1 cellular context compared by ENCODE assay signal in the genomic region with DNA sequence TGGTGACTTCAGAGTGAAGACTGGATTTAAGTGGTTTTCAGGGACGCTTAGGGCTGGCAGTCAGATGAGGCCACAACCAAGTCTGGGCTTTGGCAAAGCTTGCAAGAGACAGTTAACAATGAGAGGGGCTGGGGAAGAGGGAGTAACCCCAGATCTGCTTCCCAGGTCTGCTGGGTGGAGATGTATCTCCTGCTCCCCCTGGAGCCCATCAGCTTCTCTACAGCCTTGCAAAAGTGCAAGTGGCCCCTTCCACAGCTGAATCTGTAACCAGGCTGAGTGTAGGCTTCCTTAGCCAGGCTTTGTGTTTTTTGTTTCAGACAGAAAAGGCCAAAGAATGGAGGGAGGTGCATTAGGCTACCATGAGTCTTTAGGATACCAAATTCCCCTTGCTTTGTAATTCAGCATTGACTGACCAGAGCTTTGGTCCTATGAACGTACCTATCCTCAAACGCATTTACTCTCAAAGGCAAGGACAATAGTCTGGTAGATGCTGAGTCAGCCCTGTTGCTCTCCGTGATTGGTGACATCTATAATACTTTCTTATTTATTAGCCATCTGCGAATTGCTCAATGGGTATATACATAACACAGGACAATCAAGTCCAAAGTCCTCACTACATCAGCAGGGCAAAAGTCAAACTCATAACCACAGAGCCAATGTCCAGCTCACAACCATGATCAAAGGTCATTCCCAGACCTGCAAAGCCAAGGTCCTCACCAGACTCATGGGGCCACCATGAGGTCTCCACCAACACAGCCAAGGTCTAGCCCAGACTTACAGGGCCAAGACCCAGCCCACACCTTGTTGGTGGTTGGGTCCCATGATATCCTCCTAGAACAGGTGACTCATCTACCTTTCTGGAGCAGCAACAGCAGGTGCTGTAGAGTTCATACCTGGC.
TF ChIP-seq lines count a peak whose summit lies in the region.

No MANE protein-coding gene starts in this region.

TF ChIP-seq in K562, 482 proteins besides CTCF, POLR2A, EP300 and RAD21:
- TF ChIP-seq, protein P1, sequence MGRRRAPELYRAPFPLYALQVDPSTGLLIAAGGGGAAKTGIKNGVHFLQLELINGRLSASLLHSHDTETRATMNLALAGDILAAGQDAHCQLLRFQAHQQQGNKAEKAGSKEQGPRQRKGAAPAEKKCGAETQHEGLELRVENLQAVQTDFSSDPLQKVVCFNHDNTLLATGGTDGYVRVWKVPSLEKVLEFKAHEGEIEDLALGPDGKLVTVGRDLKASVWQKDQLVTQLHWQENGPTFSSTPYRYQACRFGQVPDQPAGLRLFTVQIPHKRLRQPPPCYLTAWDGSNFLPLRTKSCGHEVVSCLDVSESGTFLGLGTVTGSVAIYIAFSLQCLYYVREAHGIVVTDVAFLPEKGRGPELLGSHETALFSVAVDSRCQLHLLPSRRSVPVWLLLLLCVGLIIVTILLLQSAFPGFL (CRISPR knock-in tag; IDR thresholded peaks at IDR 0.05), result no peak
- TF ChIP-seq MAFG (tag; conservative IDR thresholded peaks at IDR 0.05) (peak; percentile 81), SMC3 (conservative IDR thresholded peaks at IDR 0.05; ENCODE audit: insufficient read depth, low read depth, low read length) (peak; percentile 72), MAFK (IDR thresholded peaks at IDR 0.05; ENCODE audit: low read length) (0 out of 2 replicates have a peak, but pooled peaks have one; percentile 32), ATF1 (CRISPR knock-in tag; IDR thresholded peaks at IDR 0.05) (no peak), ATF1 (tag; IDR thresholded peaks at IDR 0.05) (no peak), ZNF316 (IDR thresholded peaks at IDR 0.05) (peak; percentile 90), DIDO1 (tag; IDR thresholded peaks at IDR 0.05; ENCODE audit: low read depth) (no peak), C11orf30 (IDR thresholded peaks at IDR 0.05; ENCODE audit: low read depth) (peak; percentile 89), MAFF (IDR thresholded peaks at IDR 0.05; ENCODE audit: low read length) (peak; percentile 53; the same call in 1 of the 2 replicates), STAG1 (CRISPR knock-in tag; IDR thresholded peaks at IDR 0.05; ENCODE audit: borderline replicate concordance) (peak; percentile 43; the same call in 1 of the 2 replicates), MAZ (CRISPR knock-in tag; conservative IDR thresholded peaks at IDR 0.05 in 1 of 2, IDR thresholded peaks at IDR 0.05 in 1 of 2) (0 out of 4 replicates have a peak, but pooled peaks of 1 of the 2 experiments have one; percentile 38), KLF16 (IDR thresholded peaks at IDR 0.05) (0 out of 2 replicates have a peak, but pooled peaks have one; percentile 14)
- TF ChIP-seq, protein P2, sequence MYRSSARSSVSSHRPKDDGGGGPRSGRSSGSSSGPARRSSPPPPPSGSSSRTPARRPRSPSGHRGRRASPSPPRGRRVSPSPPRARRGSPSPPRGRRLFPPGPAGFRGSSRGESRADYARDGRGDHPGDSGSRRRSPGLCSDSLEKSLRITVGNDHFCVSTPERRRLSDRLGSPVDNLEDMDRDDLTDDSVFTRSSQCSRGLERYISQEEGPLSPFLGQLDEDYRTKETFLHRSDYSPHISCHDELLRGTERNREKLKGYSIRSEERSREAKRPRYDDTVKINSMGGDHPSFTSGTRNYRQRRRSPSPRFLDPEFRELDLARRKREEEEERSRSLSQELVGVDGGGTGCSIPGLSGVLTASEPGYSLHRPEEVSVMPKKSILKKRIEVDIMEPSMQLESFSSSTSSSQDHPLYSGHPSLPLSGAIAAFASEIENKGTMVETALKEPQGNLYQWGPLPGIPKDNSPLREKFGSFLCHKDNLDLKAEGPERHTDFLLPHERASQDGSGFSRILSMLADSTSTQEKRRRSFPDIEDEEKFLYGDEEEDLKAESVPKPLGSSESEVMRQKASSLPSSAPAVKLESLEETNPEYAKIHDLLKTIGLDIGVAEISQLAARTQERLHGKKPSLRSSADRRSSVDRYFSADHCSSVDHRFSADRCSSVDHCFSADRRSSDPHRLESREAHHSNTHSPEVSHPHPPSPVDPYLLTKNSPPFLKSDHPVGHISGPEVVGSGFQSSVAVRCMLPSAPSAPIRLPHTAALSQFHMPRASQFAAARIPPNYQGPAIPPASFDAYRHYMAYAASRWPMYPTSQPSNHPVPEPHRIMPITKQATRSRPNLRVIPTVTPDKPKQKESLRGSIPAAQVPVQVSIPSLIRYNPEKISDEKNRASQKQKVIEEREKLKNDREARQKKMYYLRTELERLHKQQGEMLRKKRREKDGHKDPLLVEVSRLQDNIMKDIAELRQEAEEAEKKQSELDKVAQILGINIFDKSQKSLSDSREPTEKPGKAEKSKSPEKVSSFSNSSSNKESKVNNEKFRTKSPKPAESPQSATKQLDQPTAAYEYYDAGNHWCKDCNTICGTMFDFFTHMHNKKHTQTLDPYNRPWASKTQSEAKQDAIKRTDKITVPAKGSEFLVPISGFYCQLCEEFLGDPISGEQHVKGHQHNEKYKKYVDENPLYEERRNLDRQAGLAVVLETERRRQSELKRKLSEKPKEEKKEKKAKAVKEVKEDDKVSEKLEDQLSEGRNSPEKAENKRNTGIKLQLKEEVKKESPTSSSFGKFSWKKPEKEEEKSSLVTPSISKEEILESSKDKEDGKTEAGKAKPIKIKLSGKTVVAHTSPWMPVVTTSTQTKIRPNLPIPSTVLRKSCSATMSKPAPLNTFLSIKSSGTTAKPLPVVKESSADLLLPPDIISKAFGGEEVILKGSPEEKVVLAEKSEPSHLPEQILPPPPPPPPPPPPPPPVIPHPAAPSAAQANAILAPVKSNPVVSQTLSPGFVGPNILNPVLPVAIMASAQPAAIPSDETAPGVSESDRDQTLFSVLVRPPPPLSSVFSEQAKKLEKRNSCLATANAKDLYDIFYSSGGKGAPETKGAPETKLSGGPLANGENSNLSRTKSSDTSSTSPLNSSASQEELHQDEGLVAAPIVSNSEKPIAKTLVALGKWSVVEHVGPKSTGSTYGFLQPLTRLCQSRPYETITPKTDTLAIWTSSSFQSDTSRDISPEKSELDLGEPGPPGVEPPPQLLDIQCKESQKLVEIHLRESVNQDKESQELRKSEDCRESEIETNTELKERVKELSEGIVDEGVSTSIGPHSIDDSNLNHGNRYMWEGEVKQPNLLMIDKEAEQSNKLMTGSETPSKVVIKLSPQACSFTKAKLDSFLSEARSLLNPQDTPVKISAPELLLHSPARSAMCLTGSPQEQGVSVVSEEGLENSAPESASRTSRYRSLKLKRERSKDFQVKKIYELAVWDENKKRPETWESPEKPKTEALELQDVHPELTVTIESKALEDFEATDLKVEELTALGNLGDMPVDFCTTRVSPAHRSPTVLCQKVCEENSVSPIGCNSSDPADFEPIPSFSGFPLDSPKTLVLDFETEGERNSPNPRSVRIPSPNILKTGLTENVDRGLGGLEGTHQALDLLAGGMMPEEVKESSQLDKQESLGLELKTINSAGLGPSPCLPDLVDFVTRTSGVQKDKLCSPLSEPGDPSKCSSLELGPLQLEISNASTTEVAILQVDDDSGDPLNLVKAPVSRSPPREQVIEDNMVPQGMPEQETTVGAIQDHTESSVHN (IDR thresholded peaks at IDR 0.05; ENCODE audit: borderline replicate concordance in 1 of 2, low read depth in 1 of 2), result no peak
